ENCODE assay signal across 22 cellular contexts in the genomic region with DNA sequence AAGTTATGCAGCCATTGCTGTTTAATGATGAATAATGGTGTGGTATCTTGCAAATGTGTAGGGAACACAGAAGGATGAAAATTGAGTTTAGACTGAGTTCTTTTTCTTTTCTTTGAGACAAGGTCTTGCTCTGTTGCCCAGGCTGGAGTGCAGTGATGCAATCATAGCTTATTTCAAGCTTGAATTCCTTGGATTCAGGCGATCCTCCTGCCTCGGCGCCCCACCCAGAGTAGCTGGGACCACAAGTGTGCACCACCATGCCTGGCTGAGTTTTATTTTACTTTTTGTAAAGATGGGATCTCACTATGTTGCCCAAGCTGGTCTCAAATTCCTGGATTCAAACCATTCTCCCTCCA.
DNase-seq lines count a peak whose midpoint lies in the region; ATAC-seq, FAIRE-seq and TF ChIP-seq lines count a peak whose summit lies in the region.
"Had no signal": no experiment of that assay in that cellular context is flagged by ENCODE, and none has a peak within 500 bp of the region (broad histone marks: within the 10 kb centered on the region; RNA-seq: fewer than 3 reads in every experiment).

No MANE protein-coding gene starts in this region.

- peak; percentile 59 for DNase-seq in ACHN
- no peak for DNase-seq in HFFc6
- DNase-seq in GM12878 (ENCODE audit: low read depth, low spot score): no peak
- DNase-seq in mesenchymal stem cell: no peak
- DNase-seq in CD8-positive, alpha-beta memory T cell: no peak
- no peak for DNase-seq in SJCRH30
- DNase-seq in GM19239 (ENCODE audit: insufficient read length, low spot score): no peak
- DNase-seq: activated CD4-positive, alpha-beta T cell treated with anti-CD3 and anti-CD28 coated beads for 4 hours; effector memory CD4-positive, alpha-beta T cell; left colon; NCI-H1436; occipital lobe; retina; SIG-M5; stimulated activated CD4-positive, alpha-beta T cell treated with anti-CD3 and anti-CD28 coated beads, Interleukin-4, amount 100 ng/mL, for 4 hours; T-helper 17 cell had no signal

- WGBS in GM12878 (ENCODE audit: insufficient coverage, insufficient replicate concordance, low lambda C conversion rate, missing lambda C conversion rate): 59% methylated on average over 3 of the region's 3 CpGs
- 88% methylated on average over 3 of the region's 3 CpGs for WGBS in mesenchymal stem cell

- no peaks in the 10 kb centered on the region for H3K9me3 Mint-ChIP-seq in HFFc6
- no peaks in the 10 kb centered on the region for H3K9me3 Mint-ChIP-seq in CD8-positive, alpha-beta memory T cell

- no peak; the same call in 2 of the 3 replicates for ATAC-seq in GM12878
- no peak for ATAC-seq in HG03135 (IDR thresholded peaks at IDR 0.05; ENCODE audit: unreplicated experiment)

- peak overlapping the region in 1 of 2 experiments; percentile 29 for H2BK12ac ChIP-seq in mesenchymal stem cell (ENCODE audit: low read length in 2 of 2)

- intact Hi-C loops in GM12878 (cut with micrococcal nuclease; ENCODE audit: unreplicated experiment): no loop called here

- FAIRE-seq in GM12878 (lab: Jason Lieb, UNC) (no peak), GM19239 (lab: Jason Lieb, UNC) (no peak)

- TF ChIP-seq CTCF in HFFc6 (IDR thresholded peaks at IDR 0.05) (no peak), GM12878 (IDR thresholded peaks at IDR 0.05 in 2 of 3, conservative IDR thresholded peaks at IDR 0.05 in 1 of 3; ENCODE audit: control insufficient read depth in 2 of 3, extremely low read depth in 1 of 3, insufficient read depth in 1 of 3, low read depth in 3 of 3, low read length in 3 of 3) (no peak)

- BruUV-seq in GM12878 (replicated peaks; lab: Mats Ljungman, UMichigan): no TSS peak

- peak overlapping the region in 1 of 2 experiments; percentile 28 for H3K4ac ChIP-seq in mesenchymal stem cell (ENCODE audit: low read depth in 1 of 2, low read length in 2 of 2)

- RAD21 ChIA-PET in GM12878 (lab: Charles Lee; ENCODE audit: unreplicated experiment): interaction anchor here (1.0 to 2.2 kb wide), 5 partner anchors 12 to 34 kb away, joined by 3 to 5 read pairs (median 5); no protein-coding TSS in a partner anchor

- H4K20me1 ChIP-seq in GM12878 (ENCODE audit: control insufficient read depth, insufficient read depth): no peaks in the 10 kb centered on the region

- peak overlapping the region; percentile 6 for H2BK15ac ChIP-seq in mesenchymal stem cell (ENCODE audit: low read depth, poor library complexity, severe bottlenecking)

- TF ChIP-seq RAD21 in GM12878 (IDR thresholded peaks at IDR 0.05; ENCODE audit: insufficient read depth, low read depth, low read length): no peak

- no peak for TF ChIP-seq EP300 in GM12878 (IDR thresholded peaks at IDR 0.05; ENCODE audit: borderline replicate concordance in 1 of 2, control insufficient read depth in 1 of 2, low read depth in 2 of 2, low read length in 2 of 2)

- CTCF ChIA-PET in GM12878 (lab: Yijun Ruan, JAX): interaction anchor here (0.5 to 2.5 kb wide), 6 partner anchors 13 to 79 kb away, joined by 3 to 8 read pairs (median 6); no protein-coding TSS in a partner anchor
- CTCF ChIA-PET in CD8-positive, alpha-beta memory T cell (lab: Charles Lee): no interaction called here

- peak overlapping the region; percentile 64; the same call in 1 of the 2 replicates for H3K27ac Mint-ChIP-seq in HFFc6
- peak overlapping the region in 1 of 8 donors; percentile 17 for H3K27ac Mint-ChIP-seq in CD8-positive, alpha-beta memory T cell
- H3K27ac Mint-ChIP-seq: activated naive CD8-positive, alpha-beta T cell; T-helper 17 cell had no signal

- H2AK5ac ChIP-seq in mesenchymal stem cell (ENCODE audit: low read length, severe bottlenecking): peak overlapping the region; percentile 7

- H3K9ac ChIP-seq in GM12878 (ENCODE audit: control insufficient read depth, insufficient read depth, low read length) (no peak overlapping the region), mesenchymal stem cell (ENCODE audit: low read length) (no peak overlapping the region)

- H3K36me3 Mint-ChIP-seq in HFFc6 (ENCODE audit: low read depth): no peaks in the 10 kb centered on the region
- H3K36me3 Mint-ChIP-seq in CD8-positive, alpha-beta memory T cell: no peaks in the 10 kb centered on the region
- H3K36me3 Mint-ChIP-seq: activated naive CD8-positive, alpha-beta T cell; CD4-positive, CD25-positive, alpha-beta regulatory T cell had no signal

- H3K27me3 Mint-ChIP-seq in HFFc6 (ENCODE audit: insufficient read depth): peaks cover 4% of the 10 kb centered on the region
- peaks cover 8 to 9% of the 10 kb centered on the region in 2 donors for H3K27me3 Mint-ChIP-seq in CD8-positive, alpha-beta memory T cell
- H3K27me3 Mint-ChIP-seq: stimulated activated naive CD8-positive, alpha-beta T cell treated with anti-CD3 and anti-CD28 coated beads, Interleukin-15, Interleukin-2, amounts not matched to agents 100 ng/mL and 50 ng/mL, for 24 hours had no signal

- in situ Hi-C loops in ACHN (cut with HindIII; ENCODE audit: low pct_ligation_motif_present, low pct_unique_long_range_greater_than_20kb, low sequenced_read_pairs) (no loop called here), GM12878 (cut with MboI) (loop anchor here (25.0 kb wide), 1 partner anchor 538 kb away; no protein-coding TSS in a partner anchor)

- H3K4me3 ChIP-seq in GM12878 (no peak overlapping the region), mesenchymal stem cell (ENCODE audit: insufficient read depth in 1 of 2, low read depth in 1 of 2, low read length in 2 of 2) (no peak overlapping the region), SJCRH30 (no peak overlapping the region)
- H3K4me3 ChIP-seq in CD8-positive, alpha-beta memory T cell (ENCODE audit: low read length): no peak overlapping the region
- H3K4me3 ChIP-seq: MG63 had no signal

- H3K4me1 ChIP-seq in GM12878 (ENCODE audit: control insufficient read depth, insufficient read depth, low read length): peaks cover 26% of the 10 kb centered on the region
- H3K4me1 ChIP-seq in mesenchymal stem cell (ENCODE audit: control insufficient read depth, insufficient read depth, low read depth, low read length): peaks cover 12% of the 10 kb centered on the region
- no peaks in the 10 kb centered on the region for H3K4me1 ChIP-seq in CD8-positive, alpha-beta memory T cell (ENCODE audit: insufficient read depth, low read length)
- no peaks in the 10 kb centered on the region for H3K4me1 ChIP-seq in SJCRH30
- H3K4me1 ChIP-seq: foreskin keratinocyte had no signal

- no peak overlapping the region for H3K4me2 ChIP-seq in GM12878 (ENCODE audit: control insufficient read depth, insufficient read depth)
- H3K4me2 ChIP-seq in mesenchymal stem cell (ENCODE audit: low read length, poor library complexity, severe bottlenecking): no peak overlapping the region

- H2AFZ ChIP-seq in GM12878 (ENCODE audit: control insufficient read depth, low read depth, low read length) (peak overlapping the region; percentile 88; the same call in 1 of the 2 replicates), mesenchymal stem cell (ENCODE audit: low read depth, low read length) (no peak overlapping the region)

- H3K27ac ChIP-seq in GM12878 (ENCODE audit: control insufficient read depth, insufficient read depth) (peak overlapping the region; percentile 57; the same call in 1 of the 2 replicates), mesenchymal stem cell (ENCODE audit: low read length, poor library complexity, severe bottlenecking) (peak overlapping the region; percentile 12), SJCRH30 (no peak overlapping the region)
- no peak overlapping the region for H3K27ac ChIP-seq in CD8-positive, alpha-beta memory T cell (ENCODE audit: low read depth, low read length)
- H3K27ac ChIP-seq: foreskin keratinocyte had no signal

- SMC1A ChIA-PET in GM12878 (lab: Charles Lee; ENCODE audit: uncharacterized antibody, unreplicated experiment): interaction anchor here (0.8 to 1.6 kb wide), 7 partner anchors 15 to 110 kb away, joined by 3 to 8 read pairs (median 3); no protein-coding TSS in a partner anchor

- H3K18ac ChIP-seq in mesenchymal stem cell (ENCODE audit: low read depth in 1 of 2, low read length in 2 of 2): no peak overlapping the region

- no peaks in the 10 kb centered on the region for H3K79me2 ChIP-seq in GM12878 (ENCODE audit: control insufficient read depth, insufficient read depth, low read length)

- no peak overlapping the region for H4K8ac ChIP-seq in mesenchymal stem cell (ENCODE audit: low read length)

- H3K27me3 ChIP-seq in GM12878 (replicated peaks in 1 of 2; ENCODE audit: control insufficient read depth in 2 of 2, insufficient read depth in 2 of 2, low read length in 1 of 2): no peaks in the 10 kb centered on the region
- H3K27me3 ChIP-seq in mesenchymal stem cell (ENCODE audit: control insufficient read depth in 1 of 2, insufficient read depth in 1 of 2, low read length in 2 of 2): peaks cover 0 to 29% of the 10 kb centered on the region in 2 experiments
- H3K27me3 ChIP-seq in CD8-positive, alpha-beta memory T cell (ENCODE audit: insufficient read depth, low read length, poor library complexity, severe bottlenecking): no peaks in the 10 kb centered on the region
- H3K27me3 ChIP-seq in SJCRH30: no peaks in the 10 kb centered on the region
- H3K27me3 ChIP-seq: foreskin keratinocyte, MG63 had no signal

- peaks cover 16% of the 10 kb centered on the region for H3K4me1 Mint-ChIP-seq in HFFc6 (ENCODE audit: low read depth)
- H3K4me1 Mint-ChIP-seq in CD8-positive, alpha-beta memory T cell: peaks cover 9 to 23% (median 13%) of the 10 kb centered on the region in 3 donors

- no peak overlapping the region for H2BK5ac ChIP-seq in mesenchymal stem cell (ENCODE audit: low read depth, low read length, poor library complexity, severe bottlenecking)

- no peak overlapping the region for H3K14ac ChIP-seq in mesenchymal stem cell (ENCODE audit: low read length in 2 of 2)

- H2BK120ac ChIP-seq in mesenchymal stem cell (ENCODE audit: low read depth, low read length): no peak overlapping the region

- no peaks in the 10 kb centered on the region for H3K79me1 ChIP-seq in mesenchymal stem cell (replicated peaks; ENCODE audit: low read length, poor library complexity, severe bottlenecking)

- H3K9me3 ChIP-seq in GM12878 (replicated peaks; ENCODE audit: control insufficient read depth, insufficient read depth, low read length) (peaks cover 1% of the 10 kb centered on the region; the same call in 2 of the 3 replicates), mesenchymal stem cell (ENCODE audit: control insufficient read depth, low read length) (no peaks in the 10 kb centered on the region), SJCRH30 (replicated peaks) (no peaks in the 10 kb centered on the region)
- no peaks in the 10 kb centered on the region for H3K9me3 ChIP-seq in CD8-positive, alpha-beta memory T cell (ENCODE audit: low read length)
- H3K9me3 ChIP-seq: MG63 had no signal

- H4K91ac ChIP-seq in mesenchymal stem cell (ENCODE audit: low read length): no peak overlapping the region

- POLR2A ChIA-PET in GM12878 (lab: Charles Lee): no interaction called here
- POLR2A ChIA-PET in CD8-positive, alpha-beta memory T cell (lab: Charles Lee): no interaction called here

- TF ChIP-seq POLR2A in GM12878 (IDR thresholded peaks at IDR 0.05; ENCODE audit: low read depth, low read length): no peak

- H3K36me3 ChIP-seq in GM12878 (ENCODE audit: control insufficient read depth in 2 of 2, insufficient read depth in 2 of 2, low read length in 1 of 2): no peaks in the 10 kb centered on the region
- H3K36me3 ChIP-seq in mesenchymal stem cell (ENCODE audit: control insufficient read depth in 1 of 2, insufficient read depth in 2 of 2, low read depth in 1 of 2, low read length in 2 of 2): no peaks in the 10 kb centered on the region
- H3K36me3 ChIP-seq in CD8-positive, alpha-beta memory T cell (ENCODE audit: insufficient read depth, low read length): no peaks in the 10 kb centered on the region
- no peaks in the 10 kb centered on the region for H3K36me3 ChIP-seq in SJCRH30
- H3K36me3 ChIP-seq: MG63 had no signal

- H3K4me3 Mint-ChIP-seq in HFFc6: no peak overlapping the region
- H3K4me3 Mint-ChIP-seq in CD8-positive, alpha-beta memory T cell: no peak overlapping the region
- H3K4me3 Mint-ChIP-seq: activated naive CD8-positive, alpha-beta T cell; stimulated activated naive CD8-positive, alpha-beta T cell treated with anti-CD3 and anti-CD28 coated beads, Interleukin-15, Interleukin-2, amounts not matched to agents 100 ng/mL and 50 ng/mL, for 24 hours; T-helper 17 cell had no signal

- no peak overlapping the region for H3K23ac ChIP-seq in mesenchymal stem cell (ENCODE audit: low read length in 2 of 2)

Comparison
In these comparisons a context has a peak if more than half of its experiments do, and no peak if none do; other contexts are left out.
1. H3K27ac ChIP-seq: peak in GM12878 (single experiment) and mesenchymal stem cell (single experiment); none in CD8-positive, alpha-beta memory T cell (single experiment) and SJCRH30 (single experiment).